Comparison of ENCODE assay signal across 28 cellular contexts in genomic region chr12:104415308-104415980, GRCh38.
"Had no signal": no experiment of that assay in that cellular context is flagged by ENCODE, and none has a peak within 500 bp of the region (broad histone marks: within the 10 kb centered on the region; RNA-seq: fewer than 3 reads in every experiment).

No MANE protein-coding gene starts in this region.

- H3K27ac ChIP-seq: ascending aorta, breast epithelium, cardiac muscle cell, colonic mucosa, heart left ventricle had no signal

- H3K27ac Mint-ChIP-seq: activated CD4-positive, alpha-beta memory T cell treated with anti-CD3 and anti-CD28 coated beads, Interleukin-2, amount 10 ng/mL, durations not matched to agents 7 days and 5 days; activated CD4-positive, alpha-beta T cell treated with anti-CD3 and anti-CD28 coated beads, Interleukin-2, amount 10 ng/mL, durations not matched to agents 7 days and 5 days; activated naive CD4-positive, alpha-beta T cell treated with anti-CD3 and anti-CD28 coated beads, Interleukin-2, amount 10 ng/mL, durations not matched to agents 7 days and 5 days; activated naive CD4-positive, alpha-beta T cell treated with anti-CD3 and anti-CD28 coated beads, Interleukin-2, amount 50 U/mL, for 72 hours; activated naive CD8-positive, alpha-beta T cell treated with anti-CD3 and anti-CD28 coated beads, Interleukin-2, amount 10 ng/mL, durations not matched to agents 7 days and 5 days; activated T-cell treated with anti-CD3 and anti-CD28 coated beads, Interleukin-2, amount 50 U/mL, for 24 hours; activated T-cell treated with anti-CD3 and anti-CD28 coated beads, Interleukin-2, amount 50 U/mL, for 72 hours; brain; T-helper 17 cell had no signal

- ATAC-seq: activated naive CD4-positive, alpha-beta T cell treated with anti-CD3 and anti-CD28 coated beads, Interleukin-2, amount 50 U/mL, for 72 hours; activated T-cell treated with anti-CD3 and anti-CD28 coated beads, Interleukin-2, amount 50 U/mL, for 72 hours; esophagus mucosa; heart left ventricle; T-helper 17 cell had no signal

- H3K27me3 Mint-ChIP-seq: activated CD4-positive, alpha-beta T cell treated with anti-CD3 and anti-CD28 coated beads, Interleukin-2, amount 10 ng/mL, durations not matched to agents 7 days and 5 days; activated naive CD4-positive, alpha-beta T cell treated with anti-CD3 and anti-CD28 coated beads, Interleukin-2, amount 10 ng/mL, durations not matched to agents 7 days and 5 days; activated naive CD8-positive, alpha-beta T cell treated with anti-CD3 and anti-CD28 coated beads, Interleukin-2, amount 10 ng/mL, durations not matched to agents 7 days and 5 days; activated T-cell treated with anti-CD3 and anti-CD28 coated beads, Interleukin-2, amount 50 U/mL, for 24 hours; brain had no signal

- H3K36me3 Mint-ChIP-seq: activated naive CD4-positive, alpha-beta T cell treated with anti-CD3 and anti-CD28 coated beads, Interleukin-2, amount 10 ng/mL, durations not matched to agents 7 days and 5 days; activated naive CD8-positive, alpha-beta T cell treated with anti-CD3 and anti-CD28 coated beads, Interleukin-2, amount 10 ng/mL, durations not matched to agents 7 days and 5 days; brain had no signal

- DNase-seq: activated CD4-positive, alpha-beta memory T cell treated with anti-CD3 and anti-CD28 coated beads, Interleukin-2, amount 10 ng/mL, durations not matched to agents 7 days and 5 days; activated CD4-positive, alpha-beta T cell treated with anti-CD3 and anti-CD28 coated beads for 1 hour; activated CD4-positive, alpha-beta T cell treated with anti-CD3 and anti-CD28 coated beads for 4 hours; activated CD4-positive, alpha-beta T cell treated with anti-CD3 and anti-CD28 coated beads, Interleukin-2, amount 10 ng/mL, durations not matched to agents 7 days and 5 days; activated CD4-positive, alpha-beta T cell treated with anti-CD3 and anti-CD28 coated beads, Interleukin-2, amount 50 U/mL, for 4 hours; activated CD4-positive, CD25-positive, alpha-beta regulatory T cell; activated CD8-positive, alpha-beta memory T cell treated with anti-CD3 and anti-CD28 coated beads, Interleukin-2, amount 50 U/mL, for 48 hours; activated gamma-delta T cell; activated naive CD4-positive, alpha-beta T cell; activated naive CD4-positive, alpha-beta T cell treated with anti-CD3 and anti-CD28 coated beads, Interleukin-2, amount 10 ng/mL, durations not matched to agents 7 days and 5 days; activated naive CD8-positive, alpha-beta T cell treated with anti-CD3 and anti-CD28 coated beads, Interleukin-2, amount 10 ng/mL, durations not matched to agents 7 days and 5 days; activated T-cell treated with anti-CD3 and anti-CD28 coated beads for 4 hours; activated T-cell treated with anti-CD3 and anti-CD28 coated beads, Interleukin-2, amount 50 U/mL, for 24 hours; activated T-cell treated with anti-CD3 and anti-CD28 coated beads, Interleukin-2, amount 50 U/mL, for 72 hours; central memory CD4-positive, alpha-beta T cell; cerebellar nuclear complex; colonic mucosa; effector CD8-positive, alpha-beta T cell; foreskin fibroblast; glutamatergic neuron; heart left ventricle; T-helper 17 cell had no signal

- H3K9me3 ChIP-seq: ascending aorta, breast epithelium, colonic mucosa, heart left ventricle had no signal

- H3K36me3 ChIP-seq: ascending aorta, breast epithelium, cardiac muscle cell, colonic mucosa, heart left ventricle had no signal

- H3K27me3 ChIP-seq: ascending aorta, breast epithelium, cardiac muscle cell, colonic mucosa, heart left ventricle had no signal

- H3K4me1 Mint-ChIP-seq: activated CD4-positive, alpha-beta memory T cell treated with anti-CD3 and anti-CD28 coated beads, Interleukin-2, amount 10 ng/mL, durations not matched to agents 7 days and 5 days; activated CD4-positive, alpha-beta T cell treated with anti-CD3 and anti-CD28 coated beads, Interleukin-2, amount 10 ng/mL, durations not matched to agents 7 days and 5 days; activated naive CD4-positive, alpha-beta T cell treated with anti-CD3 and anti-CD28 coated beads, Interleukin-2, amount 10 ng/mL, durations not matched to agents 7 days and 5 days; activated naive CD8-positive, alpha-beta T cell treated with anti-CD3 and anti-CD28 coated beads, Interleukin-2, amount 10 ng/mL, durations not matched to agents 7 days and 5 days; brain; T-helper 17 cell had no signal

- H3K4me3 ChIP-seq: ascending aorta, breast epithelium, cardiac muscle cell, colonic mucosa, heart left ventricle had no signal

- H3K9me3 Mint-ChIP-seq: activated naive CD4-positive, alpha-beta T cell treated with anti-CD3 and anti-CD28 coated beads, Interleukin-2, amount 10 ng/mL, durations not matched to agents 7 days and 5 days; activated naive CD4-positive, alpha-beta T cell treated with anti-CD3 and anti-CD28 coated beads, Interleukin-2, amount 50 U/mL, for 72 hours; activated naive CD8-positive, alpha-beta T cell treated with anti-CD3 and anti-CD28 coated beads, Interleukin-2, amount 10 ng/mL, durations not matched to agents 7 days and 5 days; activated T-cell treated with anti-CD3 and anti-CD28 coated beads, Interleukin-2, amount 50 U/mL, for 24 hours; activated T-cell treated with anti-CD3 and anti-CD28 coated beads, Interleukin-2, amount 50 U/mL, for 72 hours had no signal

- H3K4me3 Mint-ChIP-seq: activated CD4-positive, alpha-beta memory T cell treated with anti-CD3 and anti-CD28 coated beads, Interleukin-2, amount 10 ng/mL, durations not matched to agents 7 days and 5 days; activated CD4-positive, alpha-beta T cell treated with anti-CD3 and anti-CD28 coated beads, Interleukin-2, amount 10 ng/mL, durations not matched to agents 7 days and 5 days; activated naive CD4-positive, alpha-beta T cell treated with anti-CD3 and anti-CD28 coated beads, Interleukin-2, amount 10 ng/mL, durations not matched to agents 7 days and 5 days; activated naive CD8-positive, alpha-beta T cell treated with anti-CD3 and anti-CD28 coated beads, Interleukin-2, amount 10 ng/mL, durations not matched to agents 7 days and 5 days; activated T-cell treated with anti-CD3 and anti-CD28 coated beads, Interleukin-2, amount 50 U/mL, for 24 hours; activated T-cell treated with anti-CD3 and anti-CD28 coated beads, Interleukin-2, amount 50 U/mL, for 72 hours; brain; T-helper 17 cell had no signal

- H3K4me1 ChIP-seq: ascending aorta, breast epithelium, colonic mucosa, heart left ventricle had no signal
